In the genomic region with DNA sequence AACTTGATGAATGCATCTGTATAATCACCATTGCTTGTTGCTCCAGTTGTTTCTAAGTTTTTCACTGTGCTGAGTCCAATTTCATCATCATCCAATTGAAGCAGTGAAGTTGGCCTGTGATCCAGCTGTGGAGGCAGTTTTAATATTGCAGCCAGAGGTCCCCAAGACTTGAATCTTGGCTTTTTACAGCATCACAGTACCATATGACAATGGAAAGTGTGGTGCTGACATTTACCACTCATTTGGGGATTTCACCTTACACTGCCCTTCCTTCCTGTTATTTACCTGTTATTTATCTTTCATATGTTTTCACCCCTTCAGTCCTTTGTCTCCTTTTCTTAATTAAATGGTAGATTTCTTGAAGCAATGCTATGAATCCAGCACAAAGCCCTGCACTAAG, we compare ENCODE assay signal across 30 cellular contexts.
DNase-seq lines count a peak whose midpoint lies in the region; ATAC-seq and TF ChIP-seq lines count a peak whose summit lies in the region.
"Had no signal": no experiment of that assay in that cellular context is flagged by ENCODE, and none has a peak within 500 bp of the region (broad histone marks: within the 10 kb centered on the region; RNA-seq: fewer than 3 reads in every experiment).

No MANE protein-coding gene starts in this region.

- intact Hi-C loops in CD14-positive monocyte (cut with micrococcal nuclease), result no loop called here

- H3K4me3 Mint-ChIP-seq in activated T-cell treated with anti-CD3 and anti-CD28 coated beads, Interleukin-2, amount 50 U/mL, for 24 hours, result peak overlapping the region; percentile 35
- H3K4me3 Mint-ChIP-seq in stimulated activated effector memory CD8-positive, alpha-beta T cell treated with anti-CD3 and anti-CD28 coated beads, Interleukin-12 subunit alpha, Interleukin-12 subunit beta, amount 100 ng/mL, for 72 hours, result peak overlapping the region; percentile 2
- no peak overlapping the region for H3K4me3 Mint-ChIP-seq in CD14-positive monocyte
- H3K4me3 Mint-ChIP-seq: endodermal cell, immature natural killer cell, natural killer cell had no signal

- no peak overlapping the region for H3K9ac ChIP-seq in Loucy (ENCODE audit: low read depth, low read length, poor library complexity, severe bottlenecking)

- no peaks in the 10 kb centered on the region for H3K9me2 ChIP-seq in Loucy (replicated peaks; ENCODE audit: low read depth, low read length)

- no peaks in the 10 kb centered on the region for H3K36me3 ChIP-seq in Loucy (ENCODE audit: insufficient read depth, low read length)
- H3K36me3 ChIP-seq: ascending aorta, BE2C, esophagus muscularis mucosa, left lung, MG63, ovary, right atrium auricular region, spleen, thyroid gland had no signal

- no peaks in the 10 kb centered on the region for H3K27me3 ChIP-seq in Loucy (ENCODE audit: insufficient read depth, low read length, poor library complexity, severe bottlenecking)
- H3K27me3 ChIP-seq: ascending aorta, BE2C, esophagus muscularis mucosa, left lung, MG63, ovary, right atrium auricular region, thyroid gland had no signal

- H3K27ac Mint-ChIP-seq in activated T-cell treated with anti-CD3 and anti-CD28 coated beads, Interleukin-2, amount 50 U/mL, for 24 hours, result peak overlapping the region; percentile 68
- H3K27ac Mint-ChIP-seq in activated naive CD4-positive, alpha-beta T cell treated with anti-CD3 and anti-CD28 coated beads, Interleukin-2, amount 50 U/mL, for 72 hours, result peak overlapping the region; percentile 1 to 80
- peak overlapping the region; percentile 24 for H3K27ac Mint-ChIP-seq in stimulated activated effector memory CD8-positive, alpha-beta T cell treated with anti-CD3 and anti-CD28 coated beads, Interleukin-12 subunit alpha, Interleukin-12 subunit beta, amount 100 ng/mL, for 72 hours
- H3K27ac Mint-ChIP-seq in CD14-positive monocyte, result no peak overlapping the region
- H3K27ac Mint-ChIP-seq: endodermal cell had no signal

- TF ChIP-seq CTCF in Loucy (conservative IDR thresholded peaks at IDR 0.05; ENCODE audit: low read length) (no peak), CD14-positive monocyte (IDR thresholded peaks at IDR 0.05) (no peak)

- no peaks in the 10 kb centered on the region for H3K79me2 ChIP-seq in Loucy (ENCODE audit: insufficient read depth, low read length)

- no peak overlapping the region for H3K4me2 ChIP-seq in Loucy (ENCODE audit: low read depth, low read length, poor library complexity, severe bottlenecking)

- H3K4me1 ChIP-seq in Loucy (ENCODE audit: insufficient read depth, low read length, poor library complexity, severe bottlenecking), result peaks cover 18% of the 10 kb centered on the region
- H3K4me1 ChIP-seq: ascending aorta, BE2C, esophagus muscularis mucosa, left lung, spleen, thyroid gland had no signal

- peaks cover 33% of the 10 kb centered on the region for H3K4me1 Mint-ChIP-seq in activated T-cell treated with anti-CD3 and anti-CD28 coated beads, Interleukin-2, amount 50 U/mL, for 24 hours (ENCODE audit: low read depth)
- peaks cover 27% of the 10 kb centered on the region for H3K4me1 Mint-ChIP-seq in stimulated activated effector memory CD8-positive, alpha-beta T cell treated with anti-CD3 and anti-CD28 coated beads, Interleukin-12 subunit alpha, Interleukin-12 subunit beta, amount 100 ng/mL, for 72 hours
- peaks cover 16% of the 10 kb centered on the region for H3K4me1 Mint-ChIP-seq in CD14-positive monocyte

- no peak for DNase-seq in activated T-cell treated with anti-CD3 and anti-CD28 coated beads, Interleukin-2, amount 50 U/mL, for 24 hours
- DNase-seq in activated T-cell treated with anti-CD3 and anti-CD28 coated beads for 4 hours (no peak), mucosa of gallbladder (ENCODE audit: low spot score) (no peak), CD14-positive monocyte (ENCODE audit: low spot score) (no peak), SW 1271 (lab: John Stamatoyannopoulos, UW) (no peak)
- DNase-seq in activated naive CD4-positive, alpha-beta T cell treated with anti-CD3 and anti-CD28 coated beads, Interleukin-2, amount 50 U/mL, for 72 hours (ENCODE audit: low spot score in 2 of 2), result no peak
- DNase-seq in stimulated activated effector memory CD8-positive, alpha-beta T cell treated with anti-CD3 and anti-CD28 coated beads, Interleukin-12 subunit alpha, Interleukin-12 subunit beta, amount 100 ng/mL, for 72 hours (ENCODE audit: low spot score in 2 of 2), result no peak
- DNase-seq: activated gamma-delta T cell; BE2C; cortex of kidney; endodermal cell; foreskin melanocyte; immature natural killer cell; left lung; mesendoderm; MG63; natural killer cell; NCI-H1417 treated with DMSO at 0.1 percent for 48 hours; NCI-H2081 treated with DMSO at 0.1 percent for 48 hours; NCI-H345; NCI-H774; ovary; spleen; stimulated activated CD4-positive, alpha-beta T cell treated with anti-CD3 and anti-CD28 coated beads, Interleukin-2, amount 100 ng/mL, for 48 hours; thyroid gland had no signal

- H3K4me3 ChIP-seq in Loucy (ENCODE audit: low read length, poor library complexity, severe bottlenecking), result no peak overlapping the region
- H3K4me3 ChIP-seq: ascending aorta, esophagus muscularis mucosa, K562, left lung, MG63, ovary, right atrium auricular region, spleen, thyroid gland had no signal

- H3K9me3 Mint-ChIP-seq in activated T-cell treated with anti-CD3 and anti-CD28 coated beads, Interleukin-2, amount 50 U/mL, for 24 hours, result no peaks in the 10 kb centered on the region
- H3K9me3 Mint-ChIP-seq in activated naive CD4-positive, alpha-beta T cell treated with anti-CD3 and anti-CD28 coated beads, Interleukin-2, amount 50 U/mL, for 72 hours, result no peaks in the 10 kb centered on the region
- no peaks in the 10 kb centered on the region for H3K9me3 Mint-ChIP-seq in stimulated activated effector memory CD8-positive, alpha-beta T cell treated with anti-CD3 and anti-CD28 coated beads, Interleukin-12 subunit alpha, Interleukin-12 subunit beta, amount 100 ng/mL, for 72 hours
- peaks cover 0 to 5% (median 0%) of the 10 kb centered on the region in 7 donors for H3K9me3 Mint-ChIP-seq in CD14-positive monocyte
- H3K9me3 Mint-ChIP-seq: immature natural killer cell, natural killer cell had no signal

- H2AFZ ChIP-seq in Loucy (ENCODE audit: low read length), result peak overlapping the region; percentile 76

- no peaks in the 10 kb centered on the region for H3K9me3 ChIP-seq in Loucy (ENCODE audit: insufficient read depth, low read depth, low read length)
- H3K9me3 ChIP-seq: ascending aorta, BE2C, esophagus muscularis mucosa, left lung, MG63, ovary, right atrium auricular region, spleen, thyroid gland had no signal

- H3K27me3 Mint-ChIP-seq in activated T-cell treated with anti-CD3 and anti-CD28 coated beads, Interleukin-2, amount 50 U/mL, for 24 hours, result peaks cover 4% of the 10 kb centered on the region
- peaks cover 0 to 4% (median 1%) of the 10 kb centered on the region in 3 donors for H3K27me3 Mint-ChIP-seq in CD14-positive monocyte (ENCODE audit: low read depth in 3 of 3)

- peak; percentile 77 to 80 for ATAC-seq in activated naive CD4-positive, alpha-beta T cell treated with anti-CD3 and anti-CD28 coated beads, Interleukin-2, amount 50 U/mL, for 72 hours
- peak; percentile 88 for ATAC-seq in stimulated activated effector memory CD8-positive, alpha-beta T cell treated with anti-CD3 and anti-CD28 coated beads, Interleukin-12 subunit alpha, Interleukin-12 subunit beta, amount 100 ng/mL, for 72 hours
- ATAC-seq: K562, left lung, natural killer cell had no signal

- no peaks in the 10 kb centered on the region for H3F3A ChIP-seq in Loucy (ENCODE audit: low read depth)

- no peaks in the 10 kb centered on the region for H4K20me1 ChIP-seq in Loucy (ENCODE audit: insufficient read depth, low read length, poor library complexity, severe bottlenecking)

- H3K36me3 Mint-ChIP-seq in activated T-cell treated with anti-CD3 and anti-CD28 coated beads, Interleukin-2, amount 50 U/mL, for 24 hours (ENCODE audit: low read depth), result no peaks in the 10 kb centered on the region
- H3K36me3 Mint-ChIP-seq in activated naive CD4-positive, alpha-beta T cell treated with anti-CD3 and anti-CD28 coated beads, Interleukin-2, amount 50 U/mL, for 72 hours, result no peaks in the 10 kb centered on the region
- no peaks in the 10 kb centered on the region for H3K36me3 Mint-ChIP-seq in stimulated activated effector memory CD8-positive, alpha-beta T cell treated with anti-CD3 and anti-CD28 coated beads, Interleukin-12 subunit alpha, Interleukin-12 subunit beta, amount 100 ng/mL, for 72 hours
- H3K36me3 Mint-ChIP-seq in CD14-positive monocyte, result no peaks in the 10 kb centered on the region
- H3K36me3 Mint-ChIP-seq: immature natural killer cell, natural killer cell had no signal

Comparison
In these comparisons a context has a peak if more than half of its experiments do, and no peak if none do; other contexts are left out.
1. H3K27ac Mint-ChIP-seq: peak in activated T-cell treated with anti-CD3 and anti-CD28 coated beads, Interleukin-2, amount 50 U/mL, for 24 hours (single experiment), activated naive CD4-positive, alpha-beta T cell treated with anti-CD3 and anti-CD28 coated beads, Interleukin-2, amount 50 U/mL, for 72 hours (2 of 2) and stimulated activated effector memory CD8-positive, alpha-beta T cell treated with anti-CD3 and anti-CD28 coated beads, Interleukin-12 subunit alpha, Interleukin-12 subunit beta, amount 100 ng/mL, for 72 hours (single experiment); none in CD14-positive monocyte (0 of 7).
2. H3K4me3 Mint-ChIP-seq: peak in activated T-cell treated with anti-CD3 and anti-CD28 coated beads, Interleukin-2, amount 50 U/mL, for 24 hours (single experiment) and stimulated activated effector memory CD8-positive, alpha-beta T cell treated with anti-CD3 and anti-CD28 coated beads, Interleukin-12 subunit alpha, Interleukin-12 subunit beta, amount 100 ng/mL, for 72 hours (single experiment); none in CD14-positive monocyte (0 of 2).